ENCODE assay signal across 8 cellular contexts in genomic region chr1:9717193-9718005, GRCh38.
DNase-seq lines count a peak whose midpoint lies in the region; ATAC-seq and TF ChIP-seq lines count a peak whose summit lies in the region.

No MANE protein-coding gene starts in this region.

- H3K4me1 ChIP-seq in Caco-2 = no peaks in the 10 kb centered on the region

- intact Hi-C loops in Caco-2 (cut with micrococcal nuclease; ENCODE audit: unreplicated experiment) = no loop called here

- H3K9me3 Mint-ChIP-seq in activated CD8-positive, alpha-beta memory T cell treated with anti-CD3 and anti-CD28 coated beads, Interleukin-2, amount 10 ng/mL, durations not matched to agents 7 days and 5 days (ENCODE audit: low read depth) = no peaks in the 10 kb centered on the region
- H3K9me3 Mint-ChIP-seq in Caco-2 (ENCODE audit: unreplicated experiment) = no peaks in the 10 kb centered on the region

- DNase-seq in Kasumi-1 (lab: John Stamatoyannopoulos, UW) (peak; percentile 79 to 82), foreskin melanocyte (peak; percentile 87), renal cortical epithelial cell (ENCODE audit: low read depth) (peak; percentile 80), NCI-H1105 treated with DMSO at 0.1 percent for 48 hours (lab: John Stamatoyannopoulos, UW) (no peak), Caco-2 (no peak), GM03348 (ENCODE audit: low spot score) (no peak)
- peak; percentile 98 for DNase-seq in activated CD8-positive, alpha-beta memory T cell treated with anti-CD3 and anti-CD28 coated beads, Interleukin-2, amount 10 ng/mL, durations not matched to agents 7 days and 5 days

- H3K27ac Mint-ChIP-seq in activated CD8-positive, alpha-beta memory T cell treated with anti-CD3 and anti-CD28 coated beads, Interleukin-2, amount 10 ng/mL, durations not matched to agents 7 days and 5 days = peak overlapping the region; percentile 96
- no peak overlapping the region for H3K27ac Mint-ChIP-seq in Caco-2 (ENCODE audit: unreplicated experiment)

- peaks cover 78% of the 10 kb centered on the region for H3K36me3 Mint-ChIP-seq in activated CD8-positive, alpha-beta memory T cell treated with anti-CD3 and anti-CD28 coated beads, Interleukin-2, amount 10 ng/mL, durations not matched to agents 7 days and 5 days
- H3K36me3 Mint-ChIP-seq in Caco-2 (ENCODE audit: insufficient read depth, unreplicated experiment) = no peaks in the 10 kb centered on the region

- BruUV-seq in Caco-2 (replicated peaks; lab: Mats Ljungman, UMichigan) = no TSS peak

- TF ChIP-seq CTCF in Caco-2 (IDR thresholded peaks at IDR 0.05; ENCODE audit: insufficient read depth in 1 of 2, low read depth in 1 of 2, low read length in 1 of 2, severe bottlenecking in 1 of 2, unreplicated experiment in 1 of 2) = no peak

- no peak overlapping the region for H3K4me3 ChIP-seq in Caco-2 (ENCODE audit: low read depth, low read length)

- POLR2A ChIA-PET in Caco-2 (lab: Charles Lee) = no interaction called here

- no peaks in the 10 kb centered on the region for H3K9me3 ChIP-seq in Caco-2

- CTCF ChIA-PET in activated CD8-positive, alpha-beta memory T cell treated with anti-CD3 and anti-CD28 coated beads, Interleukin-2, amount 10 ng/mL, durations not matched to agents 7 days and 5 days (lab: Charles Lee) = interaction anchor here (0.6 to 7.9 kb wide), 12 partner anchors 8 to 151 kb away, joined by 3 to 150 read pairs (median 5); partner anchors contain the start of gene PIK3CD
- CTCF ChIA-PET in Caco-2 (lab: Charles Lee) = no interaction called here

- peak; percentile 78 for ATAC-seq in GM19438 (IDR thresholded peaks at IDR 0.05; ENCODE audit: low read depth, unreplicated experiment)
- ATAC-seq in activated CD8-positive, alpha-beta memory T cell treated with anti-CD3 and anti-CD28 coated beads, Interleukin-2, amount 10 ng/mL, durations not matched to agents 7 days and 5 days = peak; percentile 70

- H3K4me3 Mint-ChIP-seq in activated CD8-positive, alpha-beta memory T cell treated with anti-CD3 and anti-CD28 coated beads, Interleukin-2, amount 10 ng/mL, durations not matched to agents 7 days and 5 days = peak overlapping the region; percentile 87
- no peak overlapping the region for H3K4me3 Mint-ChIP-seq in Caco-2 (ENCODE audit: unreplicated experiment)

- no peaks in the 10 kb centered on the region for H3K27me3 ChIP-seq in Caco-2 (replicated peaks; ENCODE audit: control insufficient read depth, insufficient read depth, low read length)

- H3K27me3 Mint-ChIP-seq in activated CD8-positive, alpha-beta memory T cell treated with anti-CD3 and anti-CD28 coated beads, Interleukin-2, amount 10 ng/mL, durations not matched to agents 7 days and 5 days = peaks cover 2% of the 10 kb centered on the region
- H3K27me3 Mint-ChIP-seq in Caco-2 (ENCODE audit: insufficient read depth, unreplicated experiment) = no peaks in the 10 kb centered on the region

- H3K4me1 Mint-ChIP-seq in activated CD8-positive, alpha-beta memory T cell treated with anti-CD3 and anti-CD28 coated beads, Interleukin-2, amount 10 ng/mL, durations not matched to agents 7 days and 5 days = peaks cover 78% of the 10 kb centered on the region
- H3K4me1 Mint-ChIP-seq in Caco-2 (ENCODE audit: low read depth, unreplicated experiment) = no peaks in the 10 kb centered on the region

- H3K36me3 ChIP-seq in Caco-2 (ENCODE audit: control insufficient read depth, insufficient read depth, low read length) = no peaks in the 10 kb centered on the region

Comparison
In these comparisons a context has a peak if more than half of its experiments do, and no peak if none do; other contexts are left out.
1. DNase-seq: peak in Kasumi-1 (2 of 2), activated CD8-positive, alpha-beta memory T cell treated with anti-CD3 and anti-CD28 coated beads, Interleukin-2, amount 10 ng/mL, durations not matched to agents 7 days and 5 days (single experiment), foreskin melanocyte (single experiment) and renal cortical epithelial cell (single experiment); none in NCI-H1105 treated with DMSO at 0.1 percent for 48 hours (single experiment), Caco-2 (0 of 2) and GM03348 (single experiment).